Comparison of ENCODE assay signal across 14 cellular contexts in the genomic region with DNA sequence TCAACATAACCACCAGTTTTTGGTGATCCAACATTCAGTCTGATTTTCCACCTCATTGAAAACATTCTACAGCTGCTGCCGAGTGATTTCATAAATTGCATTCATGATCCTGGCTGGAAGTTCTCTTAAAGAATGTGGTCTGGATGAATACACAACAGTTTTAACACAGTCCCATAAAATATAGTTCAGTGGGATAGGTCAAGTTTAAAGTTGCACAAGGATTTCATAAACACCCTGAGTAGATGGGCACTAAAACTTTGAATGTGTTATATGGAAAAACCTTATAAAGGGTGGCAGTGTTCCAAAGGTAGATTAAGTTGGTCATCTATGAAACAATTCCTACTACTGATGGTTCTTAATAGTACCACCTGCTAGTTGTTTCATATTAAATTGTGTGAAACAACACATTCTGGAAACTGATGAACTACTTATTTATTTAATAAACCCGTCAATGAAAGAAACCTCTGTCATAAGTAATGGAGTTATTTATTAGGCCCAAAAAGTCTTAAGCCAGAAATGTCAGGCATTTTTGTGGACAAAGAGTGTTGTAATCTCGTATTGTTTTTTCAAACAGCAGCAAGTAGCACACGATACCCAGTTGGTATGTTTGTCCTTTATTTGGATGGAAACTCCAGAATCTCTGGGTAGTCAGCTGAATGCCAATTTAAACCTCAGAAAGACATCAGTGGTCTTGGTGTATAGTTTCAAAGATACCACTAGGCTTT. TPM values are rescaled to one million over a fixed set of nuclear protein-coding genes. Genes with fewer than 3 reads are reported as not detected.
DNase-seq lines count a peak whose midpoint lies in the region; ATAC-seq and TF ChIP-seq lines count a peak whose summit lies in the region.
"Had no signal": no experiment of that assay in that cellular context is flagged by ENCODE, and none has a peak within 500 bp of the region (broad histone marks: within the 10 kb centered on the region; RNA-seq: fewer than 3 reads in every experiment).

No MANE protein-coding gene starts in this region.

- H3F3A ChIP-seq in neural progenitor cell (ENCODE audit: low read depth): peaks cover 20% of the 10 kb centered on the region

- no peaks in the 10 kb centered on the region for H4K20me1 ChIP-seq in neural progenitor cell (ENCODE audit: low read depth)

- H2AFZ ChIP-seq in neural progenitor cell (replicated peaks): no peak overlapping the region

- no peak overlapping the region for H3K4me3 ChIP-seq in AG09309 (ENCODE audit: control insufficient read depth, low read depth, low read length)
- H3K4me3 ChIP-seq in HFF-Myc (replicated peaks; ENCODE audit: low read depth, low read length): no peak overlapping the region
- H3K4me3 ChIP-seq in cardiac fibroblast (replicated peaks in 1 of 2; ENCODE audit: low read depth in 2 of 2, low read length in 2 of 2): no peak overlapping the region
- H3K4me3 ChIP-seq in neural progenitor cell: no peak overlapping the region

- no peaks in the 10 kb centered on the region for H3K9me3 Mint-ChIP-seq in neural progenitor cell
- H3K9me3 Mint-ChIP-seq in activated naive CD4-positive, alpha-beta T cell treated with anti-CD3 and anti-CD28 coated beads for 36 hours: no peaks in the 10 kb centered on the region
- H3K9me3 Mint-ChIP-seq: activated CD4-positive, alpha-beta memory T cell treated with anti-CD3 and anti-CD28 coated beads for 36 hours; CD14-positive monocyte; T-cell had no signal

- CTCF ChIA-PET in activated naive CD4-positive, alpha-beta T cell treated with anti-CD3 and anti-CD28 coated beads for 36 hours (lab: Charles Lee): no interaction called here

- H3K27ac Mint-ChIP-seq in neural progenitor cell (no peak overlapping the region), T-helper 17 cell (no peak overlapping the region)
- no peak overlapping the region for H3K27ac Mint-ChIP-seq in activated naive CD4-positive, alpha-beta T cell treated with anti-CD3 and anti-CD28 coated beads for 36 hours
- H3K27ac Mint-ChIP-seq: activated CD4-positive, alpha-beta memory T cell treated with anti-CD3 and anti-CD28 coated beads for 36 hours; activated naive CD8-positive, alpha-beta T cell treated with anti-CD3 and anti-CD28 coated beads, Interleukin-2, amount 10 ng/mL, durations not matched to agents 7 days and 5 days; CD14-positive monocyte; T-cell had no signal

- H3K36me3 ChIP-seq in neural progenitor cell: no peaks in the 10 kb centered on the region

- H3K4me1 ChIP-seq in neural progenitor cell: peaks cover 22% of the 10 kb centered on the region
- no peaks in the 10 kb centered on the region for H3K4me1 ChIP-seq in foreskin keratinocyte

- H3K27ac ChIP-seq in neural progenitor cell (no peak overlapping the region), foreskin keratinocyte (no peak overlapping the region)

- no peaks in the 10 kb centered on the region for H3K79me2 ChIP-seq in neural progenitor cell (ENCODE audit: low read depth)

- H3K27me3 ChIP-seq in neural progenitor cell (no peaks in the 10 kb centered on the region), foreskin keratinocyte (no peaks in the 10 kb centered on the region)

- no peak overlapping the region for H3K4me3 Mint-ChIP-seq in neural progenitor cell
- H3K4me3 Mint-ChIP-seq in T-helper 17 cell: no peak overlapping the region
- H3K4me3 Mint-ChIP-seq in activated naive CD4-positive, alpha-beta T cell treated with anti-CD3 and anti-CD28 coated beads for 36 hours: no peak overlapping the region
- H3K4me3 Mint-ChIP-seq: activated CD4-positive, alpha-beta memory T cell treated with anti-CD3 and anti-CD28 coated beads for 36 hours; activated naive CD8-positive, alpha-beta T cell treated with anti-CD3 and anti-CD28 coated beads, Interleukin-2, amount 10 ng/mL, durations not matched to agents 7 days and 5 days; CD14-positive monocyte; T-cell had no signal

- no peak overlapping the region for H3K4me2 ChIP-seq in neural progenitor cell

- intact Hi-C loops in activated naive CD4-positive, alpha-beta T cell treated with anti-CD3 and anti-CD28 coated beads for 36 hours (cut with micrococcal nuclease): no loop called here

- H3K4me1 Mint-ChIP-seq in neural progenitor cell (peaks cover 21% of the 10 kb centered on the region), T-helper 17 cell (peaks cover 4% of the 10 kb centered on the region)
- H3K4me1 Mint-ChIP-seq in activated naive CD4-positive, alpha-beta T cell treated with anti-CD3 and anti-CD28 coated beads for 36 hours (ENCODE audit: low read depth): peaks cover 2% of the 10 kb centered on the region
- H3K4me1 Mint-ChIP-seq: CD14-positive monocyte had no signal

- no peaks in the 10 kb centered on the region for H3K9me3 ChIP-seq in neural progenitor cell (ENCODE audit: low read depth)
- H3K9me3 ChIP-seq in T-helper 17 cell (ENCODE audit: control insufficient read depth, low read length, poor library complexity, severe bottlenecking): no peaks in the 10 kb centered on the region

- H3K9ac ChIP-seq in neural progenitor cell: no peak overlapping the region

- ATAC-seq in foreskin keratinocyte: no peak
- no peak for ATAC-seq in HG03571 (IDR thresholded peaks at IDR 0.05; ENCODE audit: unreplicated experiment)
- no peak for ATAC-seq in T-helper 17 cell
- ATAC-seq: T-cell had no signal

- H3K36me3 Mint-ChIP-seq in neural progenitor cell (no peaks in the 10 kb centered on the region), T-helper 17 cell (ENCODE audit: low read depth) (no peaks in the 10 kb centered on the region)
- no peaks in the 10 kb centered on the region for H3K36me3 Mint-ChIP-seq in activated naive CD4-positive, alpha-beta T cell treated with anti-CD3 and anti-CD28 coated beads for 36 hours (ENCODE audit: low read depth)
- H3K36me3 Mint-ChIP-seq: CD14-positive monocyte had no signal

- DNase-seq in AG09309 (ENCODE audit: low read depth): peak; percentile 88
- peak; percentile 20 for DNase-seq in HFF-Myc (ENCODE audit: extremely low read depth, low read depth)
- DNase-seq in cardiac fibroblast (ENCODE audit: low read depth in 2 of 2): peak; percentile 51 to 71
- peak; percentile 13 for DNase-seq in neural progenitor cell (ENCODE audit: low spot score)
- no peak for DNase-seq in foreskin keratinocyte
- DNase-seq in T-helper 17 cell: no peak
- no peak for DNase-seq in activated naive CD4-positive, alpha-beta T cell treated with anti-CD3 and anti-CD28 coated beads for 36 hours
- DNase-seq: activated CD4-positive, alpha-beta memory T cell treated with anti-CD3 and anti-CD28 coated beads for 36 hours; activated naive CD8-positive, alpha-beta T cell treated with anti-CD3 and anti-CD28 coated beads, Interleukin-2, amount 10 ng/mL, durations not matched to agents 7 days and 5 days; erythroblast; NCI-H1417 treated with DMSO at 0.1 percent for 48 hours; T-cell had no signal

- TF ChIP-seq CTCF in AG09309 (IDR thresholded peaks at IDR 0.05; ENCODE audit: control insufficient read depth, insufficient read depth, low read depth, low read length, missing control alignments): no peak
- no peak for TF ChIP-seq CTCF in HFF-Myc (IDR thresholded peaks at IDR 0.05; ENCODE audit: low read depth, low read length, missing control alignments)
- TF ChIP-seq CTCF in cardiac fibroblast (IDR thresholded peaks at IDR 0.05; ENCODE audit: low read depth, low read length): no peak
- TF ChIP-seq CTCF in neural progenitor cell (IDR thresholded peaks at IDR 0.05): no peak
- no peak for TF ChIP-seq CTCF in foreskin keratinocyte (conservative IDR thresholded peaks at IDR 0.05)

- H3K27me3 Mint-ChIP-seq in neural progenitor cell (ENCODE audit: insufficient read depth, low read depth) (no peaks in the 10 kb centered on the region), T-helper 17 cell (no peaks in the 10 kb centered on the region)
- no peaks in the 10 kb centered on the region for H3K27me3 Mint-ChIP-seq in activated naive CD4-positive, alpha-beta T cell treated with anti-CD3 and anti-CD28 coated beads for 36 hours (ENCODE audit: low read depth)
- H3K27me3 Mint-ChIP-seq: activated CD4-positive, alpha-beta memory T cell treated with anti-CD3 and anti-CD28 coated beads for 36 hours; activated naive CD8-positive, alpha-beta T cell treated with anti-CD3 and anti-CD28 coated beads, Interleukin-2, amount 10 ng/mL, durations not matched to agents 7 days and 5 days; T-cell had no signal

RNA-seq across cellular contexts. Expression of a gene that starts 14.3 kb away (rescaled TPM):
- total RNA-seq in neural progenitor cell (ENCODE audit: low replicate concordance) (67.4 and 128 TPM in 2 replicates), foreskin keratinocyte (71.0 and 88.1 TPM in 2 replicates), T-helper 17 cell (10 to 100 TPM; 27.0 to 34.9 TPM)
- polyA plus RNA-seq in foreskin keratinocyte: 87.0 and 110 TPM in 2 replicates
- 100 to 1,000 TPM; 219 to 223 TPM for total RNA-seq in activated naive CD4-positive, alpha-beta T cell treated with anti-CD3 and anti-CD28 coated beads for 36 hours

Comparison
In these comparisons a context has a peak if more than half of its experiments do, and no peak if none do; other contexts are left out.
1. DNase-seq: peak in AG09309 (single experiment), HFF-Myc (single experiment), cardiac fibroblast (2 of 2) and neural progenitor cell (single experiment); none in foreskin keratinocyte (0 of 2), T-helper 17 cell (0 of 3) and activated naive CD4-positive, alpha-beta T cell treated with anti-CD3 and anti-CD28 coated beads for 36 hours (single experiment).